Comparison of ENCODE assay signal across 1 cellular context in genomic region chr17:4635823-4636375, GRCh38.
TF ChIP-seq lines count a peak whose summit lies in the region.

No MANE protein-coding gene starts in this region.

TF ChIP-seq in GM12878, 131 proteins besides CTCF, POLR2A, EP300 and RAD21 (continued from another document and continues in another):
- TF ChIP-seq GABPA (IDR thresholded peaks at IDR 0.05; ENCODE audit: low read depth) (no peak), NFIC (IDR thresholded peaks at IDR 0.05; ENCODE audit: low read depth, low read length) (peak; percentile 40; the same call in 1 of the 2 replicates), CHD1 (IDR thresholded peaks at IDR 0.05; ENCODE audit: low read depth, low read length) (no peak), ZBTB11 (CRISPR knock-in tag; IDR thresholded peaks at IDR 0.05) (no peak), HDAC6 (IDR thresholded peaks at IDR 0.05; ENCODE audit: unreplicated experiment) (no peak), CREB1 (IDR thresholded peaks at IDR 0.05; ENCODE audit: low read depth) (no peak), FOXM1 (IDR thresholded peaks at IDR 0.05; ENCODE audit: low read depth, low read length) (no peak), ZNF274 (IDR thresholded peaks at IDR 0.05; ENCODE audit: insufficient read depth, insufficient read length) (no peak), CREM (IDR thresholded peaks at IDR 0.05; ENCODE audit: low read depth) (no peak), ETV6 (conservative IDR thresholded peaks at IDR 0.05 in 1 of 2, IDR thresholded peaks at IDR 0.05 in 1 of 2; ENCODE audit: borderline replicate concordance in 1 of 2, low read depth in 1 of 2) (peak in 1 of 2 experiments; percentile 95; a peak in 2 of 4 replicates), ZBTB33 (IDR thresholded peaks at IDR 0.05) (no peak), USF2 (IDR thresholded peaks at IDR 0.05; ENCODE audit: borderline replicate concordance, low read depth, low read length) (no peak), NBN (IDR thresholded peaks at IDR 0.05) (peak; percentile 61; the same call in 1 of the 2 replicates), CEBPZ (IDR thresholded peaks at IDR 0.05; ENCODE audit: low read depth, low read length) (no peak), RCOR1 (conservative IDR thresholded peaks at IDR 0.05; ENCODE audit: low read depth, low read length) (no peak), MAX (IDR thresholded peaks at IDR 0.05; ENCODE audit: low read depth, low read length) (no peak), RAD51 (IDR thresholded peaks at IDR 0.05) (no peak), CHD2 (IDR thresholded peaks at IDR 0.05; ENCODE audit: borderline replicate concordance, low read depth, low read length) (no peak), MYC (IDR thresholded peaks at IDR 0.05; ENCODE audit: insufficient read depth, insufficient read length, insufficient replicate concordance, low read length, severe bottlenecking) (no peak), KLF5 (IDR thresholded peaks at IDR 0.05; ENCODE audit: partially characterized antibody) (no peak), IRF5 (IDR thresholded peaks at IDR 0.05; ENCODE audit: borderline replicate concordance) (no peak), TCF12 (IDR thresholded peaks at IDR 0.05; ENCODE audit: low read depth, low read length) (peak; percentile 61; the same call in 1 of the 2 replicates), ZNF592 (IDR thresholded peaks at IDR 0.05) (no peak), CBX5 (IDR thresholded peaks at IDR 0.05; ENCODE audit: low read depth) (no peak), NR2F1 (conservative IDR thresholded peaks at IDR 0.05) (no peak), CBX3 (IDR thresholded peaks at IDR 0.05; ENCODE audit: borderline replicate concordance, low read depth) (no peak), SMAD5 (IDR thresholded peaks at IDR 0.05; ENCODE audit: low read depth) (no peak), BACH1 (IDR thresholded peaks at IDR 0.05; ENCODE audit: borderline replicate concordance) (no peak), DPF2 (IDR thresholded peaks at IDR 0.05) (no peak), ATF3 (IDR thresholded peaks at IDR 0.05; ENCODE audit: borderline replicate concordance, extremely low read depth, low read depth, low read length) (no peak), NKRF (conservative IDR thresholded peaks at IDR 0.05) (no peak), NR2C2 (IDR thresholded peaks at IDR 0.05; ENCODE audit: borderline replicate concordance, control insufficient read depth, insufficient read length, low read depth) (no peak), LARP7 (IDR thresholded peaks at IDR 0.05) (no peak), SMC3 (IDR thresholded peaks at IDR 0.05; ENCODE audit: borderline replicate concordance, low read length) (no peak), EED (IDR thresholded peaks at IDR 0.05; ENCODE audit: low read depth) (peak; percentile 93), SREBF1 (IDR thresholded peaks at IDR 0.05; ENCODE audit: low read length) (no peak), SKIL (IDR thresholded peaks at IDR 0.05; ENCODE audit: low read depth, poor library complexity, severe bottlenecking) (no peak), ZNF217 (IDR thresholded peaks at IDR 0.05) (no peak)
